In the genomic region with DNA sequence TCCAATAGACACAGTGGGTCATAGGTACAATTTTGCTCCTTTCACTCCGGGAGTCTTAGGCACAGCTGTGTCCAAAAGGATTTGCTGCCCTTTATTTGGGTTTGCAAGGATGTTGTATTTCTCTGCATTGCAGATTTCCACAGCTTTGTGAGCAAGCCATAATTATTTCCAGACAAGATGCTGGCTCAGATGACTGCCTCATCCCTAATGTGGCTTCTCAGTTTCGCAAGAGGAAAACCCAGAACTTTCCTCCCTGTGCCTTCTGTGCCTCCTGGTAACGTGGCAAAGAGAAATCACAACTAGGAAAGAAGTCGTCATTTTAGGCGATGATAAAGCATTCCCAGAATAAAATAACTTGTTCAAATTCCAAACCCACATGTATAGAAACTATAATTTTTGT, we compare ENCODE assay signal across 16 cellular contexts. TPM values are rescaled to one million over a fixed set of nuclear protein-coding genes. Genes with fewer than 3 reads are reported as not detected.
A peak's percentile ranks its signal among the peaks of the same experiment; 100 is the strongest.
DNase-seq lines count a peak whose midpoint lies in the region; ATAC-seq and TF ChIP-seq lines count a peak whose summit lies in the region.
"Had no signal": no experiment of that assay in that cellular context is flagged by ENCODE, and none has a peak within 500 bp of the region (broad histone marks: within the 10 kb centered on the region; RNA-seq: fewer than 3 reads in every experiment).

No MANE protein-coding gene starts in this region.

- H3K9me3 ChIP-seq in osteoblast (ENCODE audit: low read depth, low read length): no peaks in the 10 kb centered on the region
- H3K9me3 ChIP-seq: colonic mucosa, SJSA1, transverse colon had no signal

- CTCF ChIA-PET in AG04449 (lab: Yijun Ruan, JAX): interaction anchor here (1.5 to 9.1 kb wide), 5 partner anchors 9 to 603 kb away, joined by 3 to 267 read pairs (median 8); a partner anchor contains a TSS

- H3K4me3 ChIP-seq in AG04449 (ENCODE audit: low read depth, low read length) (no peak overlapping the region), fibroblast of the aortic adventitia (ENCODE audit: low read depth, low read length) (no peak overlapping the region), osteoblast (ENCODE audit: insufficient read depth, low read length) (no peak overlapping the region)
- H3K4me3 ChIP-seq: colonic mucosa, SJSA1, transverse colon had no signal

- H3K27ac ChIP-seq in osteoblast (ENCODE audit: low read depth, low read length): peak overlapping the region; percentile 91
- H3K27ac ChIP-seq: colonic mucosa, foreskin keratinocyte, SJSA1 had no signal

- H3K4me1 ChIP-seq in osteoblast (ENCODE audit: insufficient read depth, low read length): peaks cover 22% of the 10 kb centered on the region
- H3K4me1 ChIP-seq: colonic mucosa, foreskin keratinocyte had no signal

- ATAC-seq in GM18519 (IDR thresholded peaks at IDR 0.05; ENCODE audit: low FRiP score, unreplicated experiment): no peak
- ATAC-seq: foreskin keratinocyte; natural killer cell treated with Interleukin-12 subunit alpha and Interleukin-12 subunit beta and Interleukin-15 and Interleukin-18, amount 100 ng/mL, for 72 hours; WTC11 had no signal

- DNase-seq in AG04449 (ENCODE audit: low read depth, low spot score): peak; percentile 82
- DNase-seq in M059J (ENCODE audit: low read depth): peak; percentile 11
- peak; percentile 97 for DNase-seq in fibroblast of the aortic adventitia (ENCODE audit: low read depth)
- no peak for DNase-seq in osteoblast (ENCODE audit: insufficient read length, low spot score, missing footprints)
- DNase-seq in activated T-cell treated with anti-CD3 and anti-CD28 coated beads, Interleukin-2, amount 50 U/mL, for 48 hours: no peak
- no peak for DNase-seq in SHP77 treated with DMSO at 0.1 percent for 48 hours (lab: John Stamatoyannopoulos, UW)
- no peak for DNase-seq in mesenteric fat pad (ENCODE audit: low spot score)
- DNase-seq: AML-193, colonic mucosa, foreskin keratinocyte, NCI-H1694, transverse colon had no signal

- peak overlapping the region; percentile 52 for H3K4me2 ChIP-seq in osteoblast (ENCODE audit: insufficient read depth, low read length)

- H3K36me3 ChIP-seq in osteoblast (ENCODE audit: insufficient read depth, low read length): no peaks in the 10 kb centered on the region
- H3K36me3 ChIP-seq: colonic mucosa, SJSA1, transverse colon had no signal

- H3K27me3 ChIP-seq in osteoblast (ENCODE audit: insufficient read depth, low read length): no peaks in the 10 kb centered on the region
- H3K27me3 ChIP-seq: colonic mucosa, foreskin keratinocyte, SJSA1, transverse colon had no signal

- POLR2A ChIA-PET in AG04449 (lab: Yijun Ruan, JAX): interaction anchor here (0.8 to 1.0 kb wide), 2 partner anchors 131 to 141 kb away, joined by 3 to 5 read pairs; a partner anchor contains a TSS

- no peaks in the 10 kb centered on the region for H4K20me1 ChIP-seq in osteoblast (ENCODE audit: insufficient read depth, low read length)

- peak overlapping the region; percentile 60 for H2AFZ ChIP-seq in osteoblast (ENCODE audit: low read length)

- TF ChIP-seq CTCF in AG04449 (IDR thresholded peaks at IDR 0.05; ENCODE audit: insufficient read depth, low read length, missing control alignments) (no peak), fibroblast of the aortic adventitia (IDR thresholded peaks at IDR 0.05; ENCODE audit: insufficient read depth, low read length) (no peak), osteoblast (IDR thresholded peaks at IDR 0.05; ENCODE audit: extremely low read depth, low read depth, low read length) (no peak)

- H3K79me2 ChIP-seq in osteoblast (ENCODE audit: insufficient read depth, low read length): no peaks in the 10 kb centered on the region

RNA-seq across cellular contexts. Expression of a gene that starts 33.7 kb away (rescaled TPM):
- total RNA-seq in M059J (2014; rRNA removed; shearing (Covaris generic)): 1.0 and 1.2 TPM in 2 replicates
- total RNA-seq in fibroblast of the aortic adventitia (ENCODE audit: low replicate concordance): 6.0 and 7.4 TPM in 2 replicates
- total RNA-seq in osteoblast: 7.1 and 8.0 TPM in 2 replicates
- 6.1 TPM for total RNA-seq in mesenteric fat pad

Comparison
In these comparisons a context has a peak if more than half of its experiments do, and no peak if none do; other contexts are left out.
1. DNase-seq: peak in AG04449 (single experiment), M059J (single experiment) and fibroblast of the aortic adventitia (single experiment); none in osteoblast (single experiment), activated T-cell treated with anti-CD3 and anti-CD28 coated beads, Interleukin-2, amount 50 U/mL, for 48 hours (0 of 2), SHP77 treated with DMSO at 0.1 percent for 48 hours (single experiment) and mesenteric fat pad (single experiment).